Comparison of ENCODE assay signal across 1 cellular context in the genomic region with DNA sequence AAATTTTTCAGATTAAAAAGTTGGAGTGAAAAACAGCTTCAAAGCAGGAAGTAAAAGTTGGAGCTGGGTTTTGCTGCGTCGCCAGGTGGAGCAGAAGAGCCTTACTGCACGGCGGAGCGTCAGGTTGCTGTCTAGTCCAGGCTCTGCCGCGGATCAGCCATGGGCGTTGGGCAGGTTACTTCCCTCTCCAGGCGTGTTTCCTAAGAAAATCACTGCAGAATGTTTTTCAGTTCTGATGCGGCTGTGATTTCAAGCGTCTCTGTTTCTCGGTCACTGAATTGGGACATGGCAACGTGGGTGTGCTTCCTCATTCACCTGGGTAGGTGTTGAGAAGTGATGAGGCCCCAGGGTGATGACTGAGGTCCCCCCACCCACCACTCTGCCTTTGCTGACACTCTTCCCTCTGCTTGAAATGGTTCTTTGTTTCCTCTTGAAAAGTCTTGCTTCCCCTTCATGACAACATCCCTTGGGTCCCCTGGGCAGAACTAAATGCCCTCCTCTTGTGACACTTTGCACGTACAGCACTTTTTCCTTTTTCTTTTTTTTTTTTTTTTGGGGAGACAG.
TF ChIP-seq lines count a peak whose summit lies in the region.

No MANE protein-coding gene starts in this region.

TF ChIP-seq in WTC11, 78 proteins besides CTCF, POLR2A, EP300 and RAD21 (continued from another document):
- TF ChIP-seq, protein P1, sequence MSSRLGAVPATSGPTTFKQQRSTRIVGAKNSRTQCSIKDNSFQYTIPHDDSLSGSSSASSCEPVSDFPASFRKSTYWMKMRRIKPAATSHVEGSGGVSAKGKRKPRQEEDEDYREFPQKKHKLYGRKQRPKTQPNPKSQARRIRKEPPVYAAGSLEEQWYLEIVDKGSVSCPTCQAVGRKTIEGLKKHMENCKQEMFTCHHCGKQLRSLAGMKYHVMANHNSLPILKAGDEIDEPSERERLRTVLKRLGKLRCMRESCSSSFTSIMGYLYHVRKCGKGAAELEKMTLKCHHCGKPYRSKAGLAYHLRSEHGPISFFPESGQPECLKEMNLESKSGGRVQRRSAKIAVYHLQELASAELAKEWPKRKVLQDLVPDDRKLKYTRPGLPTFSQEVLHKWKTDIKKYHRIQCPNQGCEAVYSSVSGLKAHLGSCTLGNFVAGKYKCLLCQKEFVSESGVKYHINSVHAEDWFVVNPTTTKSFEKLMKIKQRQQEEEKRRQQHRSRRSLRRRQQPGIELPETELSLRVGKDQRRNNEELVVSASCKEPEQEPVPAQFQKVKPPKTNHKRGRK (CRISPR knock-in tag; IDR thresholded peaks at IDR 0.05; ENCODE audit: borderline replicate concordance), result no peak
- TF ChIP-seq, protein P2, sequence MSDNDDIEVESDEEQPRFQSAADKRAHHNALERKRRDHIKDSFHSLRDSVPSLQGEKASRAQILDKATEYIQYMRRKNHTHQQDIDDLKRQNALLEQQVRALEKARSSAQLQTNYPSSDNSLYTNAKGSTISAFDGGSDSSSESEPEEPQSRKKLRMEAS (CRISPR knock-in tag; IDR thresholded peaks at IDR 0.05), result no peak
